10 cellular contexts compared by ENCODE assay signal in genomic region chr11:562046-562645, GRCh38. TPM values are rescaled to one million over a fixed set of nuclear protein-coding genes. Genes with fewer than 3 reads are reported as not detected.
DNase-seq lines count a peak whose midpoint lies in the region; ATAC-seq and TF ChIP-seq lines count a peak whose summit lies in the region.
"Had no signal": no experiment of that assay in that cellular context is flagged by ENCODE, and none has a peak within 500 bp of the region (broad histone marks: within the 10 kb centered on the region; RNA-seq: fewer than 3 reads in every experiment).

No MANE protein-coding gene starts in this region.

- CTCF ChIA-PET in HEK293T (lab: Yijun Ruan, JAX): no interaction called here

- H2AFZ ChIP-seq in KMS-11 (ENCODE audit: low read depth): no peak overlapping the region

- peak overlapping the region; percentile 88 to 94 (median 92) for H3K4me3 Mint-ChIP-seq in CD4-positive, CD25-positive, alpha-beta regulatory T cell
- H3K4me3 Mint-ChIP-seq in chondrocyte (ENCODE audit: unreplicated experiment): peak overlapping the region; percentile 85
- peak overlapping the region; percentile 88 for H3K4me3 Mint-ChIP-seq in natural killer cell treated with Interleukin-12 subunit alpha and Interleukin-12 subunit beta and Interleukin-15 and Interleukin-18, amount 100 ng/mL, for 72 hours

- H3K9me3 ChIP-seq in CD4-positive, CD25-positive, alpha-beta regulatory T cell (ENCODE audit: control insufficient read depth in 2 of 2, low read length in 2 of 2): no peaks in the 10 kb centered on the region
- H3K9me3 ChIP-seq: ascending aorta, thyroid gland had no signal

- H3K9me3 Mint-ChIP-seq in CD4-positive, CD25-positive, alpha-beta regulatory T cell: no peaks in the 10 kb centered on the region
- no peaks in the 10 kb centered on the region for H3K9me3 Mint-ChIP-seq in chondrocyte (ENCODE audit: low read depth)
- no peaks in the 10 kb centered on the region for H3K9me3 Mint-ChIP-seq in natural killer cell treated with Interleukin-12 subunit alpha and Interleukin-12 subunit beta and Interleukin-15 and Interleukin-18, amount 100 ng/mL, for 72 hours

- TF ChIP-seq CTCF in KMS-11 (conservative IDR thresholded peaks at IDR 0.05; ENCODE audit: low read depth, low read length): no peak
- TF ChIP-seq CTCF in chondrocyte (IDR thresholded peaks at IDR 0.05): no peak

- H3K36me3 ChIP-seq in CD4-positive, CD25-positive, alpha-beta regulatory T cell (ENCODE audit: control insufficient read depth, insufficient read depth, low read length): no peaks in the 10 kb centered on the region
- no peaks in the 10 kb centered on the region for H3K36me3 ChIP-seq in KMS-11 (ENCODE audit: insufficient read depth)
- H3K36me3 ChIP-seq: ascending aorta, thyroid gland had no signal

- no peak for DNase-seq in CD4-positive, CD25-positive, alpha-beta regulatory T cell
- no peak for DNase-seq in chondrocyte (ENCODE audit: low spot score)
- no peak for DNase-seq in natural killer cell treated with Interleukin-12 subunit alpha and Interleukin-12 subunit beta and Interleukin-15 and Interleukin-18, amount 100 ng/mL, for 72 hours (ENCODE audit: low spot score)
- DNase-seq in glomerular visceral epithelial cell (ENCODE audit: extremely low spot score): no peak
- no peak for DNase-seq in HEK293T (ENCODE audit: extremely low spot score)
- no peak for DNase-seq in hepatic stellate cell (ENCODE audit: low spot score)

- no peak overlapping the region for H3K9ac ChIP-seq in KMS-11

- H4K20me1 ChIP-seq in KMS-11 (ENCODE audit: insufficient read depth): no peaks in the 10 kb centered on the region

- peaks cover 23% of the 10 kb centered on the region for H3K4me1 ChIP-seq in CD4-positive, CD25-positive, alpha-beta regulatory T cell (ENCODE audit: control insufficient read depth, insufficient read depth, low read length, poor library complexity, severe bottlenecking)
- H3K4me1 ChIP-seq in KMS-11 (ENCODE audit: low read depth, poor library complexity, severe bottlenecking): peaks cover 13% of the 10 kb centered on the region

- no peaks in the 10 kb centered on the region for H3K27me3 ChIP-seq in CD4-positive, CD25-positive, alpha-beta regulatory T cell (ENCODE audit: control insufficient read depth, insufficient read depth, low read length)
- H3K27me3 ChIP-seq in KMS-11 (ENCODE audit: insufficient read depth, low read depth): no peaks in the 10 kb centered on the region; the same call in 1 of the 2 replicates
- H3K27me3 ChIP-seq: ascending aorta, thyroid gland had no signal

- POLR2A ChIA-PET in HEK293T (lab: Yijun Ruan, JAX): interaction anchor here (0.8 to 1.4 kb wide), 3 partner anchors 14 to 55 kb away, joined by 3 read pairs; partner anchors contain the start of genes PHRF1 and RNH1

- no peak for ATAC-seq in CD4-positive, CD25-positive, alpha-beta regulatory T cell (ENCODE audit: low read depth in 2 of 2)
- ATAC-seq in natural killer cell treated with Interleukin-12 subunit alpha and Interleukin-12 subunit beta and Interleukin-15 and Interleukin-18, amount 100 ng/mL, for 72 hours: no peak
- ATAC-seq in HG03095 (IDR thresholded peaks at IDR 0.05; ENCODE audit: unreplicated experiment): no peak

- no peak overlapping the region for H3K4me3 ChIP-seq in CD4-positive, CD25-positive, alpha-beta regulatory T cell (ENCODE audit: low read depth, low read length)
- no peak overlapping the region for H3K4me3 ChIP-seq in KMS-11 (IDR thresholded peaks at IDR 0.05; ENCODE audit: insufficient read depth, low read depth, low read length)

- H3K4me1 Mint-ChIP-seq in CD4-positive, CD25-positive, alpha-beta regulatory T cell: peaks cover 0 to 20% (median 8%) of the 10 kb centered on the region in 4 donors
- peaks cover 21% of the 10 kb centered on the region for H3K4me1 Mint-ChIP-seq in chondrocyte (ENCODE audit: low read depth)
- H3K4me1 Mint-ChIP-seq in natural killer cell treated with Interleukin-12 subunit alpha and Interleukin-12 subunit beta and Interleukin-15 and Interleukin-18, amount 100 ng/mL, for 72 hours (ENCODE audit: low read depth in 2 of 2): peaks cover 5 to 8% of the 10 kb centered on the region in 2 donors

- H3K79me2 ChIP-seq in KMS-11 (ENCODE audit: insufficient read depth, low read depth): no peaks in the 10 kb centered on the region

- peak overlapping the region; percentile 63 for H3K4me2 ChIP-seq in KMS-11

- no peak overlapping the region for H3K27ac Mint-ChIP-seq in CD4-positive, CD25-positive, alpha-beta regulatory T cell
- H3K27ac Mint-ChIP-seq in chondrocyte (ENCODE audit: unreplicated experiment): no peak overlapping the region
- H3K27ac Mint-ChIP-seq in natural killer cell treated with Interleukin-12 subunit alpha and Interleukin-12 subunit beta and Interleukin-15 and Interleukin-18, amount 100 ng/mL, for 72 hours: no peak overlapping the region

- H3K36me3 Mint-ChIP-seq in CD4-positive, CD25-positive, alpha-beta regulatory T cell: no peaks in the 10 kb centered on the region
- no peaks in the 10 kb centered on the region for H3K36me3 Mint-ChIP-seq in chondrocyte (ENCODE audit: low read depth)
- no peaks in the 10 kb centered on the region for H3K36me3 Mint-ChIP-seq in natural killer cell treated with Interleukin-12 subunit alpha and Interleukin-12 subunit beta and Interleukin-15 and Interleukin-18, amount 100 ng/mL, for 72 hours

- peaks cover 4% of the 10 kb centered on the region for H3K27me3 Mint-ChIP-seq in CD4-positive, CD25-positive, alpha-beta regulatory T cell
- peaks cover 3% of the 10 kb centered on the region for H3K27me3 Mint-ChIP-seq in chondrocyte (ENCODE audit: low read depth)
- H3K27me3 Mint-ChIP-seq in natural killer cell treated with Interleukin-12 subunit alpha and Interleukin-12 subunit beta and Interleukin-15 and Interleukin-18, amount 100 ng/mL, for 72 hours: no peaks in the 10 kb centered on the region

- H3K27ac ChIP-seq in CD4-positive, CD25-positive, alpha-beta regulatory T cell (ENCODE audit: insufficient read depth, low read length, poor library complexity, severe bottlenecking): no peak overlapping the region
- H3K27ac ChIP-seq in KMS-11: no peak overlapping the region
- H3K27ac ChIP-seq: ascending aorta had no signal

TF ChIP-seq in HEK293T, 16 proteins besides CTCF, POLR2A, EP300 and RAD21:
- TF ChIP-seq ELF4 (IDR thresholded peaks at IDR 0.05) (no peak), TARDBP (IDR thresholded peaks at IDR 0.05) (no peak), SP1 (IDR thresholded peaks at IDR 0.05) (no peak), PKNOX1 (IDR thresholded peaks at IDR 0.05) (no peak), HDGF (IDR thresholded peaks at IDR 0.05; ENCODE audit: borderline replicate concordance) (no peak), BHLHE40 (IDR thresholded peaks at IDR 0.05; ENCODE audit: borderline replicate concordance) (no peak), FOXA1 (IDR thresholded peaks at IDR 0.05) (no peak)

RNA-seq across cellular contexts. Expression of gene RASSF7, which starts 1.4 kb away (rescaled TPM):
- 27.2 TPM for total RNA-seq in CD4-positive, CD25-positive, alpha-beta regulatory T cell
- 10 to 100 TPM; 23.9 to 34.2 (median 31.8) TPM for polyA plus RNA-seq in CD4-positive, CD25-positive, alpha-beta regulatory T cell
- 20.0 to 31.3 TPM (median 28.7 TPM) in 3 replicates for total RNA-seq in chondrocyte
- total RNA-seq in natural killer cell treated with Interleukin-12 subunit alpha and Interleukin-12 subunit beta and Interleukin-15 and Interleukin-18, amount 100 ng/mL, for 72 hours: 10 to 100 TPM; 13.3 to 22.9 TPM

RNA-seq across cellular contexts. Expression of gene LMNTD2, which starts 1.6 kb away (rescaled TPM):
- total RNA-seq in CD4-positive, CD25-positive, alpha-beta regulatory T cell: 5.1 TPM
- polyA plus RNA-seq in CD4-positive, CD25-positive, alpha-beta regulatory T cell: 1 to 10 TPM in 2 of 4 donors, under 1 TPM in 2; 0.79 to 1.4 (median 1.0) TPM
- total RNA-seq in chondrocyte: 3.8 to 6.1 TPM (median 5.5 TPM) in 3 replicates
- 1 to 10 TPM; 1.1 to 2.1 TPM for total RNA-seq in natural killer cell treated with Interleukin-12 subunit alpha and Interleukin-12 subunit beta and Interleukin-15 and Interleukin-18, amount 100 ng/mL, for 72 hours

RNA-seq across cellular contexts. Expression of gene PHRF1, which starts 14.1 kb away (rescaled TPM):
- total RNA-seq in CD4-positive, CD25-positive, alpha-beta regulatory T cell: 43.8 TPM
- 1 to 10 TPM; 3.8 to 6.0 (median 5.0) TPM for polyA plus RNA-seq in CD4-positive, CD25-positive, alpha-beta regulatory T cell
- total RNA-seq in chondrocyte: 24.6 to 34.1 TPM (median 25.9 TPM) in 3 replicates
- 10 to 100 TPM; 49.2 to 85.7 TPM for total RNA-seq in natural killer cell treated with Interleukin-12 subunit alpha and Interleukin-12 subunit beta and Interleukin-15 and Interleukin-18, amount 100 ng/mL, for 72 hours

RNA-seq across cellular contexts. Expression of gene LRRC56, which starts 24.8 kb away (rescaled TPM):
- total RNA-seq in CD4-positive, CD25-positive, alpha-beta regulatory T cell: 5.8 TPM
- 1 to 10 TPM in 2 of 4 donors, under 1 TPM in 2; 0.89 to 3.1 (median 1.8) TPM for polyA plus RNA-seq in CD4-positive, CD25-positive, alpha-beta regulatory T cell
- total RNA-seq in chondrocyte: 2.6 to 2.9 TPM (median 2.7 TPM) in 3 replicates
- total RNA-seq in natural killer cell treated with Interleukin-12 subunit alpha and Interleukin-12 subunit beta and Interleukin-15 and Interleukin-18, amount 100 ng/mL, for 72 hours: 1 to 10 TPM in 1 of 2 donors, under 1 TPM in 1; 0.98 to 1.8 TPM
- total RNA-seq: ascending aorta had no signal

RNA-seq across cellular contexts. Expression of gene HRAS, which starts 26.8 kb away (rescaled TPM):
- total RNA-seq in CD4-positive, CD25-positive, alpha-beta regulatory T cell: 35.0 TPM
- polyA plus RNA-seq in CD4-positive, CD25-positive, alpha-beta regulatory T cell: 10 to 100 TPM; 15.9 to 35.2 (median 21.1) TPM
- 65.1 to 77.7 TPM (median 68.0 TPM) in 3 replicates for total RNA-seq in chondrocyte
- total RNA-seq in natural killer cell treated with Interleukin-12 subunit alpha and Interleukin-12 subunit beta and Interleukin-15 and Interleukin-18, amount 100 ng/mL, for 72 hours: 10 to 100 TPM; 33.6 to 83.5 TPM
